10 cellular contexts compared by ENCODE assay signal in genomic region chr15:45391746-45392711, GRCh38. TPM values are rescaled to one million over a fixed set of nuclear protein-coding genes. Genes with fewer than 3 reads are reported as not detected.
DNase-seq lines count a peak whose midpoint lies in the region; ATAC-seq and TF ChIP-seq lines count a peak whose summit lies in the region.
"Had no signal": no experiment of that assay in that cellular context is flagged by ENCODE, and none has a peak within 500 bp of the region (broad histone marks: within the 10 kb centered on the region; RNA-seq: fewer than 3 reads in every experiment).

No MANE protein-coding gene starts in this region.

- H3K36me3 ChIP-seq in left ventricle myocardium inferior, result no peaks in the 10 kb centered on the region

- H3K4me3 Mint-ChIP-seq in IgD-negative memory B cell, result peak overlapping the region; percentile 27 to 84 (median 50)

- peaks cover 9 to 20% (median 17%) of the 10 kb centered on the region in 3 donors for H3K4me1 Mint-ChIP-seq in IgD-negative memory B cell

- TF ChIP-seq CTCF in left ventricle myocardium inferior (IDR thresholded peaks at IDR 0.05; ENCODE audit: borderline replicate concordance), result no peak

- H3K27ac Mint-ChIP-seq in IgD-negative memory B cell, result peak overlapping the region; percentile 73 to 94 (median 81)

- ATAC-seq in GM18517 (IDR thresholded peaks at IDR 0.05; ENCODE audit: unreplicated experiment), result peak; percentile 97
- peak; percentile 88 for ATAC-seq in GM21737 (IDR thresholded peaks at IDR 0.05; ENCODE audit: unreplicated experiment)

- H3K9me3 ChIP-seq in left ventricle myocardium inferior (replicated peaks), result no peaks in the 10 kb centered on the region

- H3K9me3 Mint-ChIP-seq in IgD-negative memory B cell, result no peaks in the 10 kb centered on the region

- intact Hi-C loops in left ventricle myocardium inferior (cut with micrococcal nuclease), result no loop called here

- peaks cover 29% of the 10 kb centered on the region for H3K4me1 ChIP-seq in left ventricle myocardium inferior

- H3K4me3 ChIP-seq in left ventricle myocardium inferior, result no peak overlapping the region
- H3K4me3 ChIP-seq: lung, SK-N-MC had no signal

- H3K27ac ChIP-seq in left ventricle myocardium inferior (replicated peaks), result peak overlapping the region; percentile 16
- H3K27ac ChIP-seq: SK-N-MC had no signal

- no peaks in the 10 kb centered on the region for H3K36me3 Mint-ChIP-seq in IgD-negative memory B cell

- no peaks in the 10 kb centered on the region for H3K27me3 ChIP-seq in left ventricle myocardium inferior (ENCODE audit: low read depth)

- H3K27me3 Mint-ChIP-seq in IgD-negative memory B cell, result no peaks in the 10 kb centered on the region

- DNase-seq in left ventricle myocardium inferior, result no peak
- DNase-seq in ecto neural progenitor cell (ENCODE audit: low spot score), result no peak
- no peak for DNase-seq in NK-92 (lab: John Stamatoyannopoulos, UW; ENCODE audit: unreplicated experiment)
- DNase-seq in NCI-H2227 treated with DMSO at 0.1 percent for 48 hours (lab: John Stamatoyannopoulos, UW), result no peak
- DNase-seq in AG08395 (ENCODE audit: low spot score), result no peak

RNA-seq across cellular contexts. Expression of gene GATM, which starts 13.7 kb away (rescaled TPM):
- 17.8 TPM for polyA plus RNA-seq in IgD-negative memory B cell
- total RNA-seq in left ventricle myocardium inferior, result 9.3 TPM
